ENCODE assay signal across 22 cellular contexts in genomic region chr14:45048385-45048784, GRCh38. TPM values are rescaled to one million over a fixed set of nuclear protein-coding genes. Genes with fewer than 3 reads are reported as not detected.
DNase-seq lines count a peak whose midpoint lies in the region; ATAC-seq and TF ChIP-seq lines count a peak whose summit lies in the region.
"Had no signal": no experiment of that assay in that cellular context is flagged by ENCODE, and none has a peak within 500 bp of the region (broad histone marks: within the 10 kb centered on the region; RNA-seq: fewer than 3 reads in every experiment).

No MANE protein-coding gene starts in this region.

- TF ChIP-seq EP300 in tibial nerve (IDR thresholded peaks at IDR 0.05), result no peak

- dilution Hi-C loops in mammary epithelial cell (cut with HindIII; ENCODE audit: low sequenced_read_pairs), result no loop called here

- no peaks in the 10 kb centered on the region for H4K20me1 ChIP-seq in mammary epithelial cell (ENCODE audit: insufficient read depth, low read length)

- TF ChIP-seq POLR2A in tibial nerve (IDR thresholded peaks at IDR 0.05), result no peak

- H3K4me3 Mint-ChIP-seq in progenitor cell of endocrine pancreas (ENCODE audit: low read depth), result no peak overlapping the region
- H3K4me3 Mint-ChIP-seq: CD4-positive, CD25-positive, alpha-beta regulatory T cell; CD8-positive, alpha-beta memory T cell; IgD-negative memory B cell had no signal

- DNase-seq in MG63 (peak; percentile 3), mammary epithelial cell (peak; percentile 1), progenitor cell of endocrine pancreas (ENCODE audit: low spot score, unreplicated experiment) (no peak), GDM1 (lab: John Stamatoyannopoulos, UW) (no peak), tibial nerve (ENCODE audit: low spot score in 2 of 2) (no peak)
- DNase-seq: ACHN; BE2C; C1 segment of cervical spinal cord; CD4-positive, CD25-positive, alpha-beta regulatory T cell; CD8-positive, alpha-beta memory T cell; COR-L47; DMS 273 treated with DMSO at 0.1 percent for 48 hours; DMS53; DND-41; EL; GOT3; H7 had no signal

- peak; percentile 17 for ATAC-seq in GM18868 (IDR thresholded peaks at IDR 0.05; ENCODE audit: unreplicated experiment)
- no peak for ATAC-seq in HG03175 (IDR thresholded peaks at IDR 0.05; ENCODE audit: unreplicated experiment)
- ATAC-seq: HCT116, HepG2 had no signal

- no peaks in the 10 kb centered on the region for H3K27me3 ChIP-seq in MG63
- no peaks in the 10 kb centered on the region for H3K27me3 ChIP-seq in mammary epithelial cell (ENCODE audit: insufficient read depth, low read length)
- no peaks in the 10 kb centered on the region for H3K27me3 ChIP-seq in tibial nerve
- H3K27me3 ChIP-seq: BE2C had no signal

- no peak overlapping the region for H3K27ac ChIP-seq in mammary epithelial cell (ENCODE audit: insufficient read depth, low read depth, low read length)
- no peak overlapping the region for H3K27ac ChIP-seq in tibial nerve

- no peak overlapping the region for H3K9ac ChIP-seq in mammary epithelial cell (ENCODE audit: insufficient read depth, low read length)

- H3K27ac Mint-ChIP-seq in progenitor cell of endocrine pancreas, result peak overlapping the region; percentile 33
- H3K27ac Mint-ChIP-seq: CD4-positive, CD25-positive, alpha-beta regulatory T cell; IgD-negative memory B cell had no signal

- H3K4me1 Mint-ChIP-seq in progenitor cell of endocrine pancreas (ENCODE audit: low read depth), result no peaks in the 10 kb centered on the region
- H3K4me1 Mint-ChIP-seq: CD8-positive, alpha-beta memory T cell had no signal

- H3K9me3 Mint-ChIP-seq in progenitor cell of endocrine pancreas (ENCODE audit: low read depth), result no peaks in the 10 kb centered on the region
- H3K9me3 Mint-ChIP-seq: CD4-positive, CD25-positive, alpha-beta regulatory T cell; CD8-positive, alpha-beta memory T cell; IgD-negative memory B cell had no signal

- no peak overlapping the region for H3K4me2 ChIP-seq in mammary epithelial cell (ENCODE audit: insufficient read depth, low read depth, low read length)

- intact Hi-C loops in mammary epithelial cell (cut with micrococcal nuclease), result no loop called here

- 95% methylated on average over 2 of the region's 2 CpGs for WGBS in mammary epithelial cell (ENCODE audit: low coverage, missing lambda C conversion rate)
- 77 to 94% methylated on average over 2 of the region's 2 CpGs for WGBS in tibial nerve, 2 donors

- H3K4me3 ChIP-seq in MG63 (no peak overlapping the region), mammary epithelial cell (replicated peaks in 1 of 3; ENCODE audit: insufficient read depth in 1 of 3, low read depth in 2 of 3, low read length in 3 of 3) (no peak overlapping the region), tibial nerve (no peak overlapping the region)

- no peak overlapping the region for H2AFZ ChIP-seq in mammary epithelial cell (ENCODE audit: low read depth, low read length)

- peaks cover 14% of the 10 kb centered on the region for H3K36me3 Mint-ChIP-seq in progenitor cell of endocrine pancreas (ENCODE audit: insufficient read depth)

- CTCF ChIA-PET in mammary epithelial cell (lab: Charles Lee; ENCODE audit: low non-redundant PET), result no interaction called here

- H3K36me3 ChIP-seq in MG63 (no peaks in the 10 kb centered on the region; the same call in 1 of the 2 replicates), mammary epithelial cell (ENCODE audit: insufficient read depth, low read length) (peaks cover 4% of the 10 kb centered on the region), tibial nerve (peaks cover 0 to 77% (median 0%) of the 10 kb centered on the region in 3 donors)

- in situ Hi-C loops in mammary epithelial cell (cut with MboI; ENCODE audit: low sequenced_read_pairs in 2 of 2), result no loop called here

- H3K9me3 ChIP-seq in MG63 (no peaks in the 10 kb centered on the region), mammary epithelial cell (replicated peaks; ENCODE audit: insufficient read depth, low read length) (no peaks in the 10 kb centered on the region), tibial nerve (no peaks in the 10 kb centered on the region)
- H3K9me3 ChIP-seq: BE2C had no signal

- BruUV-seq in mammary epithelial cell (replicated peaks; lab: Mats Ljungman, UMichigan), result no TSS peak

- TF ChIP-seq CTCF in mammary epithelial cell (conservative IDR thresholded peaks at IDR 0.05 in 1 of 2, IDR thresholded peaks at IDR 0.05 in 1 of 2; ENCODE audit: extremely low read depth in 1 of 2, insufficient read depth in 1 of 2, low read depth in 1 of 2, low read length in 2 of 2) (no peak), progenitor cell of endocrine pancreas (IDR thresholded peaks at IDR 0.05; ENCODE audit: unreplicated experiment) (no peak), tibial nerve (IDR thresholded peaks at IDR 0.05) (no peak)

- H3K4me1 ChIP-seq in mammary epithelial cell (ENCODE audit: insufficient read depth, low read length) (no peaks in the 10 kb centered on the region), tibial nerve (no peaks in the 10 kb centered on the region)
- H3K4me1 ChIP-seq: BE2C had no signal

- no peaks in the 10 kb centered on the region for H3K79me2 ChIP-seq in mammary epithelial cell (ENCODE audit: insufficient read depth, low read length)

- no peaks in the 10 kb centered on the region for H3K27me3 Mint-ChIP-seq in progenitor cell of endocrine pancreas
- H3K27me3 Mint-ChIP-seq: CD4-positive, CD25-positive, alpha-beta regulatory T cell; CD8-positive, alpha-beta memory T cell; IgD-negative memory B cell had no signal

RNA-seq across cellular contexts. Expression of gene PRPF39, which starts 35.5 kb away (rescaled TPM):
- 9.3 and 29.0 TPM in 2 replicates for total RNA-seq in MG63 (2014; rRNA removed; shearing (Covaris generic); ENCODE audit: low replicate concordance)
- 10 to 100 TPM; 27.0 to 33.0 TPM for total RNA-seq in mammary epithelial cell
- 16.4 TPM for polyA plus RNA-seq in mammary epithelial cell
- polyA minus RNA-seq in mammary epithelial cell, result 4.3 TPM
- total RNA-seq in progenitor cell of endocrine pancreas, result 66.8 and 78.0 TPM in 2 replicates
- total RNA-seq in tibial nerve, result 10 to 100 TPM; 20.7 to 30.0 (median 28.4) TPM

Comparison
In these comparisons a context has a peak if more than half of its experiments do, and no peak if none do; other contexts are left out.
1. DNase-seq: peak in MG63 (single experiment) and mammary epithelial cell (single experiment); none in progenitor cell of endocrine pancreas (single experiment), GDM1 (single experiment) and tibial nerve (0 of 2).